In genomic region chr10:31659665-31660064, GRCh38 we compare ENCODE assay signal across 1 cellular context.
TF ChIP-seq lines count a peak whose summit lies in the region.

No MANE protein-coding gene starts in this region.

TF ChIP-seq in WTC11, 78 proteins besides CTCF, POLR2A, EP300 and RAD21 (continued from another document):
- TF ChIP-seq, protein P1, sequence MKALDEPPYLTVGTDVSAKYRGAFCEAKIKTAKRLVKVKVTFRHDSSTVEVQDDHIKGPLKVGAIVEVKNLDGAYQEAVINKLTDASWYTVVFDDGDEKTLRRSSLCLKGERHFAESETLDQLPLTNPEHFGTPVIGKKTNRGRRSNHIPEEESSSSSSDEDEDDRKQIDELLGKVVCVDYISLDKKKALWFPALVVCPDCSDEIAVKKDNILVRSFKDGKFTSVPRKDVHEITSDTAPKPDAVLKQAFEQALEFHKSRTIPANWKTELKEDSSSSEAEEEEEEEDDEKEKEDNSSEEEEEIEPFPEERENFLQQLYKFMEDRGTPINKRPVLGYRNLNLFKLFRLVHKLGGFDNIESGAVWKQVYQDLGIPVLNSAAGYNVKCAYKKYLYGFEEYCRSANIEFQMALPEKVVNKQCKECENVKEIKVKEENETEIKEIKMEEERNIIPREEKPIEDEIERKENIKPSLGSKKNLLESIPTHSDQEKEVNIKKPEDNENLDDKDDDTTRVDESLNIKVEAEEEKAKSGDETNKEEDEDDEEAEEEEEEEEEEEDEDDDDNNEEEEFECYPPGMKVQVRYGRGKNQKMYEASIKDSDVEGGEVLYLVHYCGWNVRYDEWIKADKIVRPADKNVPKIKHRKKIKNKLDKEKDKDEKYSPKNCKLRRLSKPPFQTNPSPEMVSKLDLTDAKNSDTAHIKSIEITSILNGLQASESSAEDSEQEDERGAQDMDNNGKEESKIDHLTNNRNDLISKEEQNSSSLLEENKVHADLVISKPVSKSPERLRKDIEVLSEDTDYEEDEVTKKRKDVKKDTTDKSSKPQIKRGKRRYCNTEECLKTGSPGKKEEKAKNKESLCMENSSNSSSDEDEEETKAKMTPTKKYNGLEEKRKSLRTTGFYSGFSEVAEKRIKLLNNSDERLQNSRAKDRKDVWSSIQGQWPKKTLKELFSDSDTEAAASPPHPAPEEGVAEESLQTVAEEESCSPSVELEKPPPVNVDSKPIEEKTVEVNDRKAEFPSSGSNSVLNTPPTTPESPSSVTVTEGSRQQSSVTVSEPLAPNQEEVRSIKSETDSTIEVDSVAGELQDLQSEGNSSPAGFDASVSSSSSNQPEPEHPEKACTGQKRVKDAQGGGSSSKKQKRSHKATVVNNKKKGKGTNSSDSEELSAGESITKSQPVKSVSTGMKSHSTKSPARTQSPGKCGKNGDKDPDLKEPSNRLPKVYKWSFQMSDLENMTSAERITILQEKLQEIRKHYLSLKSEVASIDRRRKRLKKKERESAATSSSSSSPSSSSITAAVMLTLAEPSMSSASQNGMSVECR (CRISPR knock-in tag; IDR thresholded peaks at IDR 0.05; ENCODE audit: borderline replicate concordance): no peak
- TF ChIP-seq, protein P2, sequence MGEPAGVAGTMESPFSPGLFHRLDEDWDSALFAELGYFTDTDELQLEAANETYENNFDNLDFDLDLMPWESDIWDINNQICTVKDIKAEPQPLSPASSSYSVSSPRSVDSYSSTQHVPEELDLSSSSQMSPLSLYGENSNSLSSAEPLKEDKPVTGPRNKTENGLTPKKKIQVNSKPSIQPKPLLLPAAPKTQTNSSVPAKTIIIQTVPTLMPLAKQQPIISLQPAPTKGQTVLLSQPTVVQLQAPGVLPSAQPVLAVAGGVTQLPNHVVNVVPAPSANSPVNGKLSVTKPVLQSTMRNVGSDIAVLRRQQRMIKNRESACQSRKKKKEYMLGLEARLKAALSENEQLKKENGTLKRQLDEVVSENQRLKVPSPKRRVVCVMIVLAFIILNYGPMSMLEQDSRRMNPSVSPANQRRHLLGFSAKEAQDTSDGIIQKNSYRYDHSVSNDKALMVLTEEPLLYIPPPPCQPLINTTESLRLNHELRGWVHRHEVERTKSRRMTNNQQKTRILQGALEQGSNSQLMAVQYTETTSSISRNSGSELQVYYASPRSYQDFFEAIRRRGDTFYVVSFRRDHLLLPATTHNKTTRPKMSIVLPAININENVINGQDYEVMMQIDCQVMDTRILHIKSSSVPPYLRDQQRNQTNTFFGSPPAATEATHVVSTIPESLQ (CRISPR knock-in tag; IDR thresholded peaks at IDR 0.05): no peak
- TF ChIP-seq ZNF512 (CRISPR knock-in tag; IDR thresholded peaks at IDR 0.05; ENCODE audit: borderline replicate concordance): no peak
